ENCODE assay signal across 1 cellular context in the genomic region with DNA sequence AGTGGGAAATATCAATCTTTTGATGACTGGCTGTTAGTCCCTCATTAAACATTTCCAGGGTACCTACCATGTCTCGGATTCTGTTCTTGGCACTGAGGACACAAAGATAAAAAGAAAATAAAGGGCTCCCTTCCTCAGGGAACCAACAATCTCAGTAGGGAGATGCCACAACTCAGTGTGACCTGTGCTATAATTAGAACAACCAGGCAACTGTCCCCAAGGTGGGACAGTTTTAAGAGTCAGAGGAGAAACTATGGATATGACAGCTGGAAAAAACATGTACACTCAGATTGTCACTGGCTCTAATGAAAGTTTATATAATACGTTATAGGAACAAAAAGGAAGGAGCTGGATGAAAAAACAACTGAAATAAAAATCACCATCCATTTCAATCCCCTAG.
TF ChIP-seq lines count a peak whose summit lies in the region.

No MANE protein-coding gene starts in this region.

TF ChIP-seq in HepG2, 621 proteins besides CTCF, POLR2A, EP300 and RAD21 (continued from another document):
- TF ChIP-seq ZNF280B (CRISPR knock-in tag; IDR thresholded peaks at IDR 0.05; ENCODE audit: borderline replicate concordance) (no peak), MTF1 (CRISPR knock-in tag; IDR thresholded peaks at IDR 0.05) (no peak), SNRNP70 (IDR thresholded peaks at IDR 0.05; ENCODE audit: low read depth, low read length) (no peak), JUN (CRISPR knock-in tag; IDR thresholded peaks at IDR 0.05) (no peak), ZNF619 (CRISPR knock-in tag; IDR thresholded peaks at IDR 0.05) (no peak), ZNF839 (CRISPR knock-in tag; IDR thresholded peaks at IDR 0.05; ENCODE audit: borderline replicate concordance) (no peak), CREM (IDR thresholded peaks at IDR 0.05) (no peak), CREM (CRISPR knock-in tag; IDR thresholded peaks at IDR 0.05) (no peak), ZNF333 (CRISPR knock-in tag; IDR thresholded peaks at IDR 0.05; ENCODE audit: borderline replicate concordance) (no peak)
- TF ChIP-seq, protein P1, sequence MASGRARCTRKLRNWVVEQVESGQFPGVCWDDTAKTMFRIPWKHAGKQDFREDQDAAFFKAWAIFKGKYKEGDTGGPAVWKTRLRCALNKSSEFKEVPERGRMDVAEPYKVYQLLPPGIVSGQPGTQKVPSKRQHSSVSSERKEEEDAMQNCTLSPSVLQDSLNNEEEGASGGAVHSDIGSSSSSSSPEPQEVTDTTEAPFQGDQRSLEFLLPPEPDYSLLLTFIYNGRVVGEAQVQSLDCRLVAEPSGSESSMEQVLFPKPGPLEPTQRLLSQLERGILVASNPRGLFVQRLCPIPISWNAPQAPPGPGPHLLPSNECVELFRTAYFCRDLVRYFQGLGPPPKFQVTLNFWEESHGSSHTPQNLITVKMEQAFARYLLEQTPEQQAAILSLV (CRISPR knock-in tag; IDR thresholded peaks at IDR 0.05; ENCODE audit: borderline replicate concordance), result no peak
TF ChIP-seq in HepG2: peak in this region for 0.
